ENCODE assay signal across 10 cellular contexts in the genomic region with DNA sequence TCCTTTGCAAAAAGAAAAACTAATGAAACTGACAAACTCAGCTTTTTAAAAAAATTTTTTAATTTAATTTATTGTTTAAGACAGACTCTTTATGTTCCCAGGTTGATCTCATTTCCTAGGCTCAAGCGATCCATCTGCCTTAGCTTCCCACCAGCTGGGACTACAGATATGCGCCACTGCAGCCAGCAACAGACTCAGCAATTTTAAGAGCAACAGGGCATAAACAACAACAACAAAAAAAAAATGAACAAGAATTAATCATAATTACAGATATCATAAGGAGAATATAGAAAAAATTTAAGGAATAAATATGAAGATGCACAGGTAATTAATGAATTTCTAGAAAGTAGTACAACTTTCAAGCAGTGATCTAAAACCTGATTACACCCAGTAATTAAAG. TPM values are rescaled to one million over a fixed set of nuclear protein-coding genes. Genes with fewer than 3 reads are reported as not detected.
DNase-seq lines count a peak whose midpoint lies in the region; ATAC-seq and TF ChIP-seq lines count a peak whose summit lies in the region.
"Had no signal": no experiment of that assay in that cellular context is flagged by ENCODE, and none has a peak within 500 bp of the region (broad histone marks: within the 10 kb centered on the region; RNA-seq: fewer than 3 reads in every experiment).

No MANE protein-coding gene starts in this region.

- H3K4me1 Mint-ChIP-seq in activated T-cell treated with anti-CD3 and anti-CD28 coated beads, Interleukin-2, amount 50 U/mL, for 72 hours (ENCODE audit: low read depth) = peaks cover 14% of the 10 kb centered on the region
- peaks cover 11% of the 10 kb centered on the region for H3K4me1 Mint-ChIP-seq in T-helper 17 cell
- H3K4me1 Mint-ChIP-seq in stimulated activated naive CD8-positive, alpha-beta T cell treated with anti-CD3 and anti-CD28 coated beads, Interleukin-15, amount 100 ng/mL, for 72 hours = peaks cover 24% of the 10 kb centered on the region

- H3K27ac Mint-ChIP-seq in activated T-cell treated with anti-CD3 and anti-CD28 coated beads, Interleukin-2, amount 50 U/mL, for 72 hours = peak overlapping the region; percentile 82
- peak overlapping the region; percentile 91 for H3K27ac Mint-ChIP-seq in T-helper 17 cell
- H3K27ac Mint-ChIP-seq in stimulated activated naive CD8-positive, alpha-beta T cell treated with anti-CD3 and anti-CD28 coated beads, Interleukin-15, amount 100 ng/mL, for 72 hours = no peak overlapping the region

- no peaks in the 10 kb centered on the region for H3K27me3 Mint-ChIP-seq in activated T-cell treated with anti-CD3 and anti-CD28 coated beads, Interleukin-2, amount 50 U/mL, for 72 hours (ENCODE audit: low read depth)
- H3K27me3 Mint-ChIP-seq in T-helper 17 cell = no peaks in the 10 kb centered on the region
- H3K27me3 Mint-ChIP-seq in stimulated activated naive CD8-positive, alpha-beta T cell treated with anti-CD3 and anti-CD28 coated beads, Interleukin-15, amount 100 ng/mL, for 72 hours = no peaks in the 10 kb centered on the region

- H3K4me3 Mint-ChIP-seq in activated T-cell treated with anti-CD3 and anti-CD28 coated beads, Interleukin-2, amount 50 U/mL, for 72 hours = peak overlapping the region; percentile 93 to 98
- H3K4me3 Mint-ChIP-seq in T-helper 17 cell = peak overlapping the region; percentile 91
- peak overlapping the region; percentile 83 to 93 for H3K4me3 Mint-ChIP-seq in stimulated activated naive CD8-positive, alpha-beta T cell treated with anti-CD3 and anti-CD28 coated beads, Interleukin-15, amount 100 ng/mL, for 72 hours

- peak overlapping the region; percentile 96 for H3K4me3 ChIP-seq in fibroblast of the aortic adventitia (ENCODE audit: low read depth, low read length)

- peaks cover 26% of the 10 kb centered on the region in 2 donors for H3K36me3 Mint-ChIP-seq in activated T-cell treated with anti-CD3 and anti-CD28 coated beads, Interleukin-2, amount 50 U/mL, for 72 hours (ENCODE audit: insufficient read depth in 2 of 2)
- H3K36me3 Mint-ChIP-seq in T-helper 17 cell (ENCODE audit: low read depth) = peaks cover 6% of the 10 kb centered on the region

- TF ChIP-seq CTCF in fibroblast of the aortic adventitia (IDR thresholded peaks at IDR 0.05; ENCODE audit: insufficient read depth, low read length) = no peak

- no peaks in the 10 kb centered on the region for H3K9me3 ChIP-seq in T-helper 17 cell (ENCODE audit: control insufficient read depth, low read length, poor library complexity, severe bottlenecking)

- ATAC-seq in activated T-cell treated with anti-CD3 and anti-CD28 coated beads, Interleukin-2, amount 50 U/mL, for 72 hours (replicated peaks in 1 of 2) = no peak
- ATAC-seq in T-helper 17 cell (no peak), GM19328 (IDR thresholded peaks at IDR 0.05; ENCODE audit: unreplicated experiment) (no peak), GM19463 (IDR thresholded peaks at IDR 0.05; ENCODE audit: unreplicated experiment) (no peak)
- no peak for ATAC-seq in stimulated activated naive CD8-positive, alpha-beta T cell treated with anti-CD3 and anti-CD28 coated beads, Interleukin-15, amount 100 ng/mL, for 72 hours
- ATAC-seq: foreskin keratinocyte had no signal

- peaks cover 7 to 19% of the 10 kb centered on the region in 2 donors for H3K9me3 Mint-ChIP-seq in activated T-cell treated with anti-CD3 and anti-CD28 coated beads, Interleukin-2, amount 50 U/mL, for 72 hours
- peaks cover 15 to 39% of the 10 kb centered on the region in 2 donors for H3K9me3 Mint-ChIP-seq in stimulated activated naive CD8-positive, alpha-beta T cell treated with anti-CD3 and anti-CD28 coated beads, Interleukin-15, amount 100 ng/mL, for 72 hours

- no peak for DNase-seq in activated T-cell treated with anti-CD3 and anti-CD28 coated beads, Interleukin-2, amount 50 U/mL, for 72 hours
- DNase-seq in activated T-cell treated with anti-CD3 and anti-CD28 coated beads for 4 hours (no peak), T-helper 17 cell (no peak), fibroblast of the aortic adventitia (ENCODE audit: low read depth) (no peak), NCI-H524 (lab: John Stamatoyannopoulos, UW) (no peak)
- no peak for DNase-seq in stimulated activated naive CD8-positive, alpha-beta T cell treated with anti-CD3 and anti-CD28 coated beads, Interleukin-15, amount 100 ng/mL, for 72 hours
- DNase-seq: foreskin keratinocyte had no signal

RNA-seq across cellular contexts. Expression of gene ZNF699, which starts 1.5 kb away (rescaled TPM):
- total RNA-seq in activated T-cell treated with anti-CD3 and anti-CD28 coated beads, Interleukin-2, amount 50 U/mL, for 72 hours = 10 to 100 TPM; 12.6 to 14.0 TPM
- total RNA-seq in T-helper 17 cell (10 to 100 TPM; 11.3 to 12.0 TPM), fibroblast of the aortic adventitia (ENCODE audit: low replicate concordance) (8.9 and 12.4 TPM in 2 replicates)

RNA-seq across cellular contexts. Expression of gene ZNF559, which starts 15.9 kb away (rescaled TPM):
- 10 to 100 TPM; 18.3 to 19.7 TPM for total RNA-seq in activated T-cell treated with anti-CD3 and anti-CD28 coated beads, Interleukin-2, amount 50 U/mL, for 72 hours
- total RNA-seq in T-helper 17 cell (10 to 100 TPM in 1 of 2 donors, 1 to 10 TPM in 1; 5.3 to 16.6 TPM), fibroblast of the aortic adventitia (ENCODE audit: low replicate concordance) (18.0 and 113 TPM in 2 replicates)

RNA-seq across cellular contexts. Expression of gene ZNF177, which starts 54.7 kb away (rescaled TPM):
- 1 to 10 TPM; 1.7 to 3.8 TPM for total RNA-seq in activated T-cell treated with anti-CD3 and anti-CD28 coated beads, Interleukin-2, amount 50 U/mL, for 72 hours
- total RNA-seq in T-helper 17 cell (1 to 10 TPM in 1 of 2 donors, under 1 TPM in 1; 0.31 to 1.1 TPM), fibroblast of the aortic adventitia (ENCODE audit: low replicate concordance) (1.1 and 8.9 TPM in 2 replicates)

RNA-seq across cellular contexts. Expression of gene OR7E24, which starts 57.4 kb away (rescaled TPM):
- total RNA-seq in activated T-cell treated with anti-CD3 and anti-CD28 coated beads, Interleukin-2, amount 50 U/mL, for 72 hours = not detected
- not detected for total RNA-seq in T-helper 17 cell
- total RNA-seq in fibroblast of the aortic adventitia (ENCODE audit: low replicate concordance) = not detected in 2 replicates
- total RNA-seq: foreskin keratinocyte, mucosa of gallbladder had no signal

Comparison
In these comparisons a context has a peak if more than half of its experiments do, and no peak if none do; other contexts are left out.
1. H3K27ac Mint-ChIP-seq: peak in activated T-cell treated with anti-CD3 and anti-CD28 coated beads, Interleukin-2, amount 50 U/mL, for 72 hours (single experiment) and T-helper 17 cell (single experiment); none in stimulated activated naive CD8-positive, alpha-beta T cell treated with anti-CD3 and anti-CD28 coated beads, Interleukin-15, amount 100 ng/mL, for 72 hours (0 of 2).
2. Peak in every context shown above with its lines, with median percentiles within 50 percentile points of each other: H3K4me3 Mint-ChIP-seq.